In genomic region chr21:24988941-24989340, GRCh38 we compare ENCODE assay signal across 23 cellular contexts.
"Had no signal": no experiment of that assay in that cellular context is flagged by ENCODE, and none has a peak within 500 bp of the region (broad histone marks: within the 10 kb centered on the region; RNA-seq: fewer than 3 reads in every experiment).

No MANE protein-coding gene starts in this region.

- H3K4me3 ChIP-seq: stomach, suprapubic skin, testis, thoracic aorta, thyroid gland, tibial artery, tibial nerve, transverse colon, upper lobe of left lung, upper lobe of right lung, uterus, vagina had no signal

- H3K9me3 ChIP-seq: suprapubic skin, testis, thoracic aorta, thyroid gland, tibial artery, tibial nerve, transverse colon, upper lobe of right lung, uterus, vagina had no signal

- H3K27me3 ChIP-seq: stomach, suprapubic skin, testis, thyroid gland, tibial artery, tibial nerve, transverse colon, upper lobe of left lung, upper lobe of right lung, uterus, vagina had no signal

- H3K27ac ChIP-seq: stomach, suprapubic skin, testis, thoracic aorta, thyroid gland, tibial artery, tibial nerve, transverse colon, upper lobe of left lung, upper lobe of right lung, uterus, vagina had no signal

- H3K36me3 ChIP-seq: stomach, suprapubic skin, thoracic aorta, thyroid gland, tibial artery, tibial nerve, transverse colon, upper lobe of left lung, upper lobe of right lung, uterus, vagina had no signal

- H3K4me1 ChIP-seq: stomach, suprapubic skin, testis, thyroid gland, tibial artery, tibial nerve, transverse colon, upper lobe of left lung, upper lobe of right lung, uterus, vagina had no signal

- DNase-seq: stimulated activated CD4-positive, alpha-beta T cell treated with anti-CD3 and anti-CD28 coated beads, Interleukin-2, amount 100 ng/mL, for 48 hours; stimulated activated CD4-positive, alpha-beta T cell treated with anti-CD3 and anti-CD28 coated beads, Interleukin-4, amount 100 ng/mL, for 1 hour; stimulated activated CD4-positive, alpha-beta T cell treated with anti-CD3 and anti-CD28 coated beads, Interleukin-4, amount 100 ng/mL, for 24 hours; stimulated activated CD4-positive, alpha-beta T cell treated with anti-CD3 and anti-CD28 coated beads, Interleukin-4, amount 100 ng/mL, for 4 hours; stimulated activated CD8-positive, alpha-beta memory T cell treated with anti-CD3 and anti-CD28 coated beads, Interleukin-4, amount 100 ng/mL, for 48 hours; stimulated activated naive B cell treated with anti-CD40 and anti-IgM and Interleukin-4, amounts not matched to agents 10 μg/mL and 1 μg/mL and 100 μg/mL, for 72 hours; stimulated activated naive CD4-positive, alpha-beta T cell; stimulated activated naive CD4-positive, alpha-beta T cell treated with Interleukin-2 at 50 U/mL for 16 hours; stimulated activated naive CD8-positive, alpha-beta T cell treated with anti-CD3 and anti-CD28 coated beads, Interleukin-15, amount 100 ng/mL, for 72 hours; stimulated activated naive CD8-positive, alpha-beta T cell treated with anti-CD3 and anti-CD28 coated beads, Interleukin-15, Interleukin-2, amounts not matched to agents 100 U/mL and 50 U/mL, for 24 hours; stomach; substantia nigra; testis; thyroid gland; tibial artery; transverse colon; upper lobe of right lung; uterus had no signal
